In the genomic region with DNA sequence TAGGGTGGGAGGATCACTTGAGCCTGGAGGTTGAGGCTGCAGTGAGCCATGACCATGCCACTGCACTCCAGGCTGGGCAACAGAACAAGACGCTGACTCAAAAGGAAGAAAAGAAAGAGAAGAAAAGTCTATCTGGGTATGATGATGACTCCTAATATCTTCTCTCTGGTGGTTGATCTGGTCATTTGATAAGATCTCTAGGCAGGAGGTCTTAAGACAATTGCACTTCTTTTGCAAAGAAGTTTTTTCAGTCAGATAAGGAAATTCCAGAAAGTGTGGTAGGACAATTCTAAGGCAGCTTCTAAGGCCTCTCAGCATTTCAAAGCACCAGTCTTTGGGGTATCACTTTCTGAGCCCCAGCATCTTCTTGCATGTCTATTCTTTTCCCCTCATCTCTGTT, we compare ENCODE assay signal across 1 cellular context.
TF ChIP-seq lines count a peak whose summit lies in the region.

No MANE protein-coding gene starts in this region.

TF ChIP-seq in K562, 482 proteins besides CTCF, POLR2A, EP300 and RAD21:
- TF ChIP-seq PHF20 (IDR thresholded peaks at IDR 0.05; ENCODE audit: partially characterized antibody) = no peak
- peak; percentile 59; the same call in 1 of the 2 replicates for TF ChIP-seq SOX6 (IDR thresholded peaks at IDR 0.05)
